8 cellular contexts compared by ENCODE assay signal in genomic region chr6:32843979-32844838, GRCh38. TPM values are rescaled to one million over a fixed set of nuclear protein-coding genes. Genes with fewer than 3 reads are reported as not detected.
DNase-seq lines count a peak whose midpoint lies in the region; ATAC-seq and TF ChIP-seq lines count a peak whose summit lies in the region.

PSMB8 (minus strand) TSS chr6:32844047; CDS start chr6:32843996, 51 bp downstream.

- H3K36me3 Mint-ChIP-seq in IgD-negative memory B cell: peaks cover 30% of the 10 kb centered on the region

- peaks cover 58 to 72% (median 60%) of the 10 kb centered on the region in 3 donors for H3K4me1 Mint-ChIP-seq in IgD-negative memory B cell

- DNase-seq in DMS153 (lab: John Stamatoyannopoulos, UW): peak; percentile 97
- DNase-seq in OCI-M1 (lab: John Stamatoyannopoulos, UW): peak; percentile 99
- DNase-seq in activated T-cell treated with anti-CD3 and anti-CD28 coated beads for 4 hours: peak; percentile 99
- DNase-seq in epithelial cell of prostate (ENCODE audit: low read depth, low spot score): peak; percentile 87
- DNase-seq in mucosa of descending colon: peak; percentile 98 to 99 (median 99)
- DNase-seq in stimulated activated CD8-positive, alpha-beta memory T cell treated with anti-CD3 and anti-CD28 coated beads, Interleukin-4, amount 100 ng/mL, for 1 hour (ENCODE audit: low read depth in 2 of 2, low spot score in 1 of 2): peak; percentile 96 to 99

- intact Hi-C loops in mucosa of descending colon (cut with DNase I, micrococcal nuclease): no loop called here

- ATAC-seq in GM21529 (IDR thresholded peaks at IDR 0.05; ENCODE audit: unreplicated experiment) (peak; percentile 57), mucosa of descending colon (peak; percentile 93)

- TF ChIP-seq CTCF in mucosa of descending colon (IDR thresholded peaks at IDR 0.05): no peak

- peak within 1 kb of the TSS; percentile 98 to 100 (median 100) for H3K27ac Mint-ChIP-seq in IgD-negative memory B cell

- peak within 1 kb of the TSS; percentile 37 for H3K27ac ChIP-seq in epithelial cell of prostate

- H3K27me3 Mint-ChIP-seq in IgD-negative memory B cell: no peaks in the 10 kb centered on the region

- peaks cover 0 to 2% (median 0%) of the 10 kb centered on the region in 3 donors for H3K9me3 Mint-ChIP-seq in IgD-negative memory B cell

- peaks cover 9% of the 10 kb centered on the region for H3K36me3 ChIP-seq in mucosa of descending colon (ENCODE audit: low read depth)

- peaks cover 17% of the 10 kb centered on the region for H3K4me1 ChIP-seq in mucosa of descending colon (ENCODE audit: low read depth)

- H3K4me3 ChIP-seq in mucosa of descending colon: peak within 1 kb of the TSS; percentile 66

- H3K4me3 Mint-ChIP-seq in IgD-negative memory B cell: peak within 1 kb of the TSS; percentile 95 to 100 (median 97)

- no peaks in the 10 kb centered on the region for H3K9me3 ChIP-seq in mucosa of descending colon

RNA-seq across cellular contexts. Expression of gene PSMB8, which starts in this region (rescaled TPM):
- polyA plus RNA-seq in IgD-negative memory B cell: 366 TPM
- 100 to 1,000 TPM in 2 of 3 donors, 10 to 100 TPM in 1; 94.7 to 199 (median 117) TPM for total RNA-seq in mucosa of descending colon

Comparison
In these comparisons a context has a peak if more than half of its experiments do, and no peak if none do; other contexts are left out.
1. Peak in every context shown above with its lines: DNase-seq, ATAC-seq, H3K4me3 ChIP-seq and H3K27ac ChIP-seq.